ENCODE assay signal across 10 cellular contexts in the genomic region with DNA sequence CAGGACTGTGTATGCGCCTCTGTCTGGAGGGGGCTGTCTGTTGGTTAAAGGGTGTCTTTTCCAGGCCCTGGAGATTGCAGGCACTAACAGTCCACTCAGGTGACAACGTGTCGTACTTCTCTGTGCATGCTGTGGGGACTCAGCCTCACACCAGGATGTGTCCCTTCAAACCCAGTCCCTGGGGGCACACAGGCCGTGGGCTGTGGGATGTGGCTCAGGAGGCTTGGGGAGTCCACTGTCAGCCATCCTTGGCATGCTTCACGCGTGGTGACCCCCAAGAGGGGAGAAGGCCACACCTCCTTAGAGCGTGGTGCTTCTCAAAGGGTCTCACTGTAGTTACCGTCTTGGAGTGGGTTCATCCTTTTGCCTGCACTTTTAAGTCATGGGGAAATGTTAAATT.
"Had no signal": no experiment of that assay in that cellular context is flagged by ENCODE, and none has a peak within 500 bp of the region (broad histone marks: within the 10 kb centered on the region; RNA-seq: fewer than 3 reads in every experiment).

No MANE protein-coding gene starts in this region.

- H3K4me1 ChIP-seq: foreskin keratinocyte had no signal

- H3K27ac ChIP-seq: foreskin keratinocyte, suprapubic skin had no signal

- H3K27me3 ChIP-seq: foreskin keratinocyte, suprapubic skin had no signal

- DNase-seq: activated CD4-positive, alpha-beta T cell treated with anti-CD3 and anti-CD28 coated beads for 1 hour; activated gamma-delta T cell treated with Interleukin-2 at 50 U/mL for 16 hours; activated T-cell treated with anti-CD3 and anti-CD28 coated beads, Interleukin-2, amount 50 U/mL, for 1 hour; foreskin keratinocyte; mesendoderm; naive B cell had no signal

- H3K36me3 ChIP-seq: suprapubic skin had no signal

- H3K4me3 ChIP-seq: mucosa of descending colon had no signal

- H3K9me3 ChIP-seq: mucosa of descending colon, suprapubic skin had no signal

- ATAC-seq: activated naive CD4-positive, alpha-beta T cell treated with anti-CD3 and anti-CD28 coated beads, Interleukin-2, amount 50 U/mL, for 72 hours; SK-N-SH treated with all-trans-retinoic acid at 6 μM for 48 hours had no signal
